Comparison of ENCODE assay signal across 15 cellular contexts in the genomic region with DNA sequence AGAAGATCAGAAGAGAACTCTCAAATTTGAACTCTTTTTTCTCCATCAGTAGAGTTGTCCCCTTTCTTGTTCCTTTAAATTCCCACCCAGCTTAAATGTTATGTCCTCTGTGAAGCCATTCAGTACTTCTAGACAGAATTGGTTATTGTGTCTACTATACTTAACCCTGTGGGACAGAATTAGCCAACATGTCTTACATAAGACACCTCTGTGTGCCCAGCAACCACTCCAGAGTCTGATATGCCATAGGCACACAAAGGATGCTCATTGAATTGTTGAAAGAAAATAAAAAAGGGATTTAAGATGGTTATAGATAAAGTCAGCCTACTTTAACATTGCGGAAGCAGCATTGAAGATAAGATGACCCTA.
A peak's percentile ranks its signal among the peaks of the same experiment; 100 is the strongest.
DNase-seq lines count a peak whose midpoint lies in the region; ATAC-seq and TF ChIP-seq lines count a peak whose summit lies in the region.
"Had no signal": no experiment of that assay in that cellular context is flagged by ENCODE, and none has a peak within 500 bp of the region (broad histone marks: within the 10 kb centered on the region; RNA-seq: fewer than 3 reads in every experiment).

No MANE protein-coding gene starts in this region.

- H3K4me1 ChIP-seq in cardiac muscle cell (ENCODE audit: low read depth) (no peaks in the 10 kb centered on the region), lower lobe of right lung (no peaks in the 10 kb centered on the region)

- H3K4me3 ChIP-seq in cardiac muscle cell (no peak overlapping the region), lower lobe of right lung (no peak overlapping the region)
- H3K4me3 ChIP-seq: BLaER1 treated with 17β-estradiol and CSF1 and Interleukin-3, amounts not matched to agents 10 nM and 100 nM had no signal

- intact Hi-C loops in cardiac septum (cut with DNase I) (no loop called here), lower lobe of right lung (cut with DNase I) (no loop called here)

- TF ChIP-seq CTCF in cardiac muscle cell (IDR thresholded peaks at IDR 0.05; ENCODE audit: low read depth, low read length) (no peak), endothelial cell (IDR thresholded peaks at IDR 0.05; ENCODE audit: unreplicated experiment) (no peak), lower lobe of right lung (IDR thresholded peaks at IDR 0.05) (no peak)

- H3K9me3 ChIP-seq in cardiac muscle cell (ENCODE audit: low read depth), result no peaks in the 10 kb centered on the region
- H3K9me3 ChIP-seq in lower lobe of right lung, result no peaks in the 10 kb centered on the region
- H3K9me3 ChIP-seq: BLaER1 treated with 17β-estradiol and CSF1 and Interleukin-3, amounts not matched to agents 10 nM and 100 nM had no signal

- H3K27ac ChIP-seq in cardiac muscle cell, result peak overlapping the region; percentile 30
- H3K27ac ChIP-seq in lower lobe of right lung, result no peak overlapping the region
- H3K27ac ChIP-seq: BLaER1 treated with 17β-estradiol and CSF1 and Interleukin-3, amounts not matched to agents 10 nM and 100 nM had no signal

- peak overlapping the region; percentile 68 for H3K4me3 Mint-ChIP-seq in endothelial cell (ENCODE audit: unreplicated experiment)
- H3K4me3 Mint-ChIP-seq: B cell; CD8-positive, alpha-beta T cell; HFFc6 had no signal

- H3K36me3 ChIP-seq in cardiac muscle cell (peaks cover 12% of the 10 kb centered on the region), lower lobe of right lung (peaks cover 45% of the 10 kb centered on the region)

- peak overlapping the region; percentile 49 for H3K27ac Mint-ChIP-seq in endothelial cell (ENCODE audit: unreplicated experiment)
- H3K27ac Mint-ChIP-seq: B cell; CD8-positive, alpha-beta T cell; HFFc6 had no signal

- H3K27me3 ChIP-seq in cardiac muscle cell (no peaks in the 10 kb centered on the region), lower lobe of right lung (ENCODE audit: low read depth) (no peaks in the 10 kb centered on the region)
- H3K27me3 ChIP-seq: BLaER1 treated with 17β-estradiol and CSF1 and Interleukin-3, amounts not matched to agents 10 nM and 100 nM had no signal

- DNase-seq in cardiac muscle cell (ENCODE audit: low read depth in 1 of 2, low spot score in 1 of 2) (no peak), cardiac septum (ENCODE audit: low spot score) (no peak), endothelial cell (ENCODE audit: low spot score) (no peak), lower lobe of right lung (no peak), NCI-H2081 (lab: John Stamatoyannopoulos, UW) (no peak)
- DNase-seq: Calu3; CD8-positive, alpha-beta T cell; GF-D8; GOT3; H7; HFFc6 had no signal

- no peaks in the 10 kb centered on the region for H3K9me3 Mint-ChIP-seq in endothelial cell (ENCODE audit: unreplicated experiment)
- H3K9me3 Mint-ChIP-seq: CD8-positive, alpha-beta T cell; HFFc6 had no signal

- H3K27me3 Mint-ChIP-seq in endothelial cell (ENCODE audit: unreplicated experiment), result peaks cover 1% of the 10 kb centered on the region
- H3K27me3 Mint-ChIP-seq: B cell had no signal

- H3K4me1 Mint-ChIP-seq in endothelial cell (ENCODE audit: unreplicated experiment), result peaks cover under 1% of the 10 kb centered on the region
- H3K4me1 Mint-ChIP-seq: B cell had no signal

- peaks cover 42% of the 10 kb centered on the region for H3K36me3 Mint-ChIP-seq in endothelial cell (ENCODE audit: low read depth, unreplicated experiment)

- ATAC-seq in lower lobe of right lung, result peak; percentile 49 to 65
- ATAC-seq in HG02885 (IDR thresholded peaks at IDR 0.05; ENCODE audit: poor library complexity, unreplicated experiment), result no peak
- ATAC-seq: CD8-positive, alpha-beta T cell; HCT116 had no signal
